ENCODE assay signal across 14 cellular contexts in the genomic region with DNA sequence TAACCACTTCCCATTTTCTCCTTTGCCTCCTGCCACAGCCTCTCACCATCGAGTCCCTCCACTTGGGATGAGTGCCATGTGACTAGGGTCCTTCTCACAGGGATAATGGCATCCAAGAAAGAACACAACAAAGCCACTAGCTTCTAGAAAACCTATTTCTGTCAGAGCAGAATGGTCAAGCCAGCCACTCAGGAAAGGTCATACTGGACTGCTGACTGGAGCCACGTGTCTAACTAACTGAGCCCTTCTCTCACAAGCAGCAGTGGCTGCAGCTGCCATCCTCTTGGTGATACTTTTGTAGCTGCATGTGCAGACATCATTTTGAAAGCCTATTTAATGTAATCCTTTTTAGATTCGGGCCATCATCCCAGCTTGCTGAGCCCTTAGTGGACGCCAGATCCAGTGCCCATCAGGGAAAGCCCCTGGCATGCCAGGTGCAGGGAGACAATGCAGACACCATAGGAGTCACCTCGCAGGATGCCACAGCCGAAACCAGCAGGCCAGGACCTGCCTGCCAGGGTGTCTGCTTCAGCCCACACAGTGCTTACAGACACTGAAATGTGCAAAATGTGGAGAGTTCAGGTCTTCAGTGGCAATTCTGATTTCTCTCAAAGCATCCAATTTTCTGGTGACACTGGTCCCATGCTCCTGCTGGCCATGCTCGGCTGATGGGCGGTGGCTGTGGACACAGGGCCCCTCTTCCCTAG.
DNase-seq lines count a peak whose midpoint lies in the region; ATAC-seq, FAIRE-seq and TF ChIP-seq lines count a peak whose summit lies in the region.
"Had no signal": no experiment of that assay in that cellular context is flagged by ENCODE, and none has a peak within 500 bp of the region (broad histone marks: within the 10 kb centered on the region; RNA-seq: fewer than 3 reads in every experiment).

No MANE protein-coding gene starts in this region.

- H3K27me3 Mint-ChIP-seq in natural killer cell (ENCODE audit: low read depth in 2 of 2), result no peaks in the 10 kb centered on the region
- H3K27me3 Mint-ChIP-seq: stimulated activated naive CD8-positive, alpha-beta T cell treated with anti-CD3 and anti-CD28 coated beads, Interleukin-15, Interleukin-2, amounts not matched to agents 100 ng/mL and 50 ng/mL, for 24 hours had no signal

- H3K4me3 Mint-ChIP-seq in natural killer cell, result peak overlapping the region; percentile 49
- H3K4me3 Mint-ChIP-seq: stimulated activated naive CD8-positive, alpha-beta T cell treated with anti-CD3 and anti-CD28 coated beads, Interleukin-15, Interleukin-2, amounts not matched to agents 100 ng/mL and 50 ng/mL, for 24 hours had no signal

- H3K27me3 ChIP-seq in BLaER1 treated with 17β-estradiol and CSF1 and Interleukin-3, amounts not matched to agents 10 nM and 100 nM, result no peaks in the 10 kb centered on the region
- peaks cover 2% of the 10 kb centered on the region for H3K27me3 ChIP-seq in mammary epithelial cell (ENCODE audit: insufficient read depth, low read length)

- no peak for ATAC-seq in natural killer cell
- no peak for ATAC-seq in HG03571 (IDR thresholded peaks at IDR 0.05; ENCODE audit: unreplicated experiment)

- peak overlapping the region in 8 of 11 experiments; percentile 53 to 87 (median 76); a peak in 17 of 22 replicates for H3K27ac ChIP-seq in BLaER1 treated with 17β-estradiol and CSF1 and Interleukin-3, amounts not matched to agents 10 nM and 100 nM
- H3K27ac ChIP-seq in KOPT-K1 (ENCODE audit: low read depth, low read length, poor library complexity, severe bottlenecking) (peak overlapping the region; percentile 64), mammary epithelial cell (ENCODE audit: insufficient read depth, low read depth, low read length) (peak overlapping the region; percentile 58)

- H3K36me3 Mint-ChIP-seq in natural killer cell, result no peaks in the 10 kb centered on the region

- H3K4me2 ChIP-seq in BLaER1 treated with 17β-estradiol and CSF1 and Interleukin-3, amounts not matched to agents 10 nM and 100 nM, result peak overlapping the region; percentile 73 to 96 (median 86)
- H3K4me2 ChIP-seq in mammary epithelial cell (ENCODE audit: insufficient read depth, low read depth, low read length), result peak overlapping the region; percentile 95

- dilution Hi-C loops in mammary epithelial cell (cut with HindIII; ENCODE audit: low sequenced_read_pairs), result no loop called here

- DNase-seq in mammary epithelial cell (peak; percentile 91), natural killer cell (no peak), NCI-H1436 (lab: John Stamatoyannopoulos, UW) (no peak), RCC 7860 (ENCODE audit: low spot score) (no peak), NCI-H446 (lab: John Stamatoyannopoulos, UW) (no peak)
- DNase-seq: GDM1, PC-3, retina had no signal

- peaks cover 69 to 100% (median 98%) of the 10 kb centered on the region in 10 experiments for H3K4me1 ChIP-seq in BLaER1 treated with 17β-estradiol and CSF1 and Interleukin-3, amounts not matched to agents 10 nM and 100 nM
- peaks cover 38% of the 10 kb centered on the region for H3K4me1 ChIP-seq in mammary epithelial cell (ENCODE audit: insufficient read depth, low read length)
- H3K4me1 ChIP-seq: HAP-1 had no signal

- peak overlapping the region in 1 of 2 donors; percentile 57 for H3K27ac Mint-ChIP-seq in natural killer cell
- H3K27ac Mint-ChIP-seq: stimulated activated naive CD8-positive, alpha-beta T cell treated with anti-CD3 and anti-CD28 coated beads, Interleukin-15, Interleukin-2, amounts not matched to agents 100 ng/mL and 50 ng/mL, for 24 hours had no signal

- H3K4me3 ChIP-seq in BLaER1 treated with 17β-estradiol and CSF1 and Interleukin-3, amounts not matched to agents 10 nM and 100 nM, result peak overlapping the region in 1 of 10 experiments; percentile 47; a peak in 2 of 20 replicates
- peak overlapping the region in 1 of 3 experiments; percentile 14 for H3K4me3 ChIP-seq in mammary epithelial cell (replicated peaks in 1 of 3; ENCODE audit: insufficient read depth in 1 of 3, low read depth in 2 of 3, low read length in 3 of 3)
- H3K4me3 ChIP-seq: HAP-1 had no signal

- CTCF ChIA-PET in mammary epithelial cell (lab: Charles Lee; ENCODE audit: low non-redundant PET), result no interaction called here

- H4K20me1 ChIP-seq in BLaER1 treated with 17β-estradiol and CSF1 and Interleukin-3, amounts not matched to agents 10 nM and 100 nM, result peaks cover 28 to 90% (median 72%) of the 10 kb centered on the region in 11 experiments; a peak in 21 of 22 replicates
- H4K20me1 ChIP-seq in mammary epithelial cell (ENCODE audit: insufficient read depth, low read length), result no peaks in the 10 kb centered on the region

- BruUV-seq in mammary epithelial cell (replicated peaks; lab: Mats Ljungman, UMichigan), result no TSS peak

- in situ Hi-C loops in mammary epithelial cell (cut with MboI; ENCODE audit: low sequenced_read_pairs in 2 of 2), result no loop called here

- no peak for FAIRE-seq in RCC 7860 (lab: Jason Lieb, UNC)
- FAIRE-seq: islet of Langerhans had no signal

- H3K4me1 Mint-ChIP-seq in natural killer cell, result peaks cover 42 to 43% of the 10 kb centered on the region in 2 donors

- TF ChIP-seq CTCF in mammary epithelial cell (conservative IDR thresholded peaks at IDR 0.05 in 1 of 2, IDR thresholded peaks at IDR 0.05 in 1 of 2; ENCODE audit: extremely low read depth in 1 of 2, insufficient read depth in 1 of 2, low read depth in 1 of 2, low read length in 2 of 2) (no peak), natural killer cell (IDR thresholded peaks at IDR 0.05) (no peak)

- peak overlapping the region; percentile 34 for H2AFZ ChIP-seq in mammary epithelial cell (ENCODE audit: low read depth, low read length)

- intact Hi-C loops in mammary epithelial cell (cut with micrococcal nuclease) (no loop called here), natural killer cell (cut with micrococcal nuclease) (no loop called here)

- no peaks in the 10 kb centered on the region for H3K79me2 ChIP-seq in mammary epithelial cell (ENCODE audit: insufficient read depth, low read length)

- WGBS in mammary epithelial cell (ENCODE audit: low coverage, missing lambda C conversion rate), result 9% methylated on average over 8 of the region's 8 CpGs

- H3K9me3 Mint-ChIP-seq in natural killer cell, result no peaks in the 10 kb centered on the region
- H3K9me3 Mint-ChIP-seq: stimulated activated naive CD8-positive, alpha-beta T cell treated with anti-CD3 and anti-CD28 coated beads, Interleukin-15, Interleukin-2, amounts not matched to agents 100 ng/mL and 50 ng/mL, for 24 hours had no signal

- peak overlapping the region in 7 of 11 experiments; percentile 28 to 74 (median 52); a peak in 9 of 22 replicates for H3K9ac ChIP-seq in BLaER1 treated with 17β-estradiol and CSF1 and Interleukin-3, amounts not matched to agents 10 nM and 100 nM
- H3K9ac ChIP-seq in mammary epithelial cell (ENCODE audit: insufficient read depth, low read length), result peak overlapping the region; percentile 67

- peaks cover 26 to 75% (median 52%) of the 10 kb centered on the region in 11 experiments; a peak in 20 of 22 replicates for H3K36me3 ChIP-seq in BLaER1 treated with 17β-estradiol and CSF1 and Interleukin-3, amounts not matched to agents 10 nM and 100 nM
- no peaks in the 10 kb centered on the region for H3K36me3 ChIP-seq in KOPT-K1 (ENCODE audit: insufficient read depth, low read length)
- H3K36me3 ChIP-seq in mammary epithelial cell (ENCODE audit: insufficient read depth, low read length), result no peaks in the 10 kb centered on the region

- H3K9me3 ChIP-seq in BLaER1 treated with 17β-estradiol and CSF1 and Interleukin-3, amounts not matched to agents 10 nM and 100 nM (replicated peaks in 1 of 11), result peaks cover 0 to 4% (median 0%) of the 10 kb centered on the region in 11 experiments; a peak in 2 of 22 replicates
- H3K9me3 ChIP-seq in KOPT-K1 (ENCODE audit: insufficient read depth, low read length, poor library complexity, severe bottlenecking), result no peaks in the 10 kb centered on the region
- no peaks in the 10 kb centered on the region for H3K9me3 ChIP-seq in mammary epithelial cell (replicated peaks; ENCODE audit: insufficient read depth, low read length)
- H3K9me3 ChIP-seq: HAP-1 had no signal
